ENCODE assay signal across 9 cellular contexts in genomic region chr18:31819106-31819924, GRCh38. TPM values are rescaled to one million over a fixed set of nuclear protein-coding genes. Genes with fewer than 3 reads are reported as not detected.
DNase-seq lines count a peak whose midpoint lies in the region; ATAC-seq and TF ChIP-seq lines count a peak whose summit lies in the region.
"Had no signal": no experiment of that assay in that cellular context is flagged by ENCODE, and none has a peak within 500 bp of the region (broad histone marks: within the 10 kb centered on the region; RNA-seq: fewer than 3 reads in every experiment).

No MANE protein-coding gene starts in this region.

- H3K27me3 ChIP-seq in hepatocyte = no peaks in the 10 kb centered on the region
- H3K27me3 ChIP-seq in stomach = no peaks in the 10 kb centered on the region

- H3K4me3 Mint-ChIP-seq in activated CD8-positive, alpha-beta T cell treated with anti-CD3 and anti-CD28 coated beads, Interleukin-2, amount 10 ng/mL, durations not matched to agents 7 days and 5 days = no peak overlapping the region
- H3K4me3 Mint-ChIP-seq: naive thymus-derived CD8-positive, alpha-beta T cell had no signal

- no peak for TF ChIP-seq POLR2A in stomach (IDR thresholded peaks at IDR 0.05)

- H3K27me3 Mint-ChIP-seq in activated CD8-positive, alpha-beta T cell treated with anti-CD3 and anti-CD28 coated beads, Interleukin-2, amount 10 ng/mL, durations not matched to agents 7 days and 5 days (ENCODE audit: low read depth) = peaks cover 5% of the 10 kb centered on the region

- H3K27ac Mint-ChIP-seq in activated CD8-positive, alpha-beta T cell treated with anti-CD3 and anti-CD28 coated beads, Interleukin-2, amount 10 ng/mL, durations not matched to agents 7 days and 5 days = no peak overlapping the region
- H3K27ac Mint-ChIP-seq: naive thymus-derived CD8-positive, alpha-beta T cell had no signal

- no peaks in the 10 kb centered on the region for H3K36me3 Mint-ChIP-seq in activated CD8-positive, alpha-beta T cell treated with anti-CD3 and anti-CD28 coated beads, Interleukin-2, amount 10 ng/mL, durations not matched to agents 7 days and 5 days (ENCODE audit: low read depth)
- H3K36me3 Mint-ChIP-seq: naive thymus-derived CD8-positive, alpha-beta T cell had no signal

- H3K4me1 ChIP-seq in hepatocyte (ENCODE audit: insufficient read depth) (no peaks in the 10 kb centered on the region), stomach (peaks cover 0 to 8% (median 0%) of the 10 kb centered on the region in 4 donors)

- peak; percentile 84 for ATAC-seq in HG02884 (IDR thresholded peaks at IDR 0.05; ENCODE audit: unreplicated experiment)
- peak; percentile 65 for ATAC-seq in activated CD8-positive, alpha-beta T cell treated with anti-CD3 and anti-CD28 coated beads, Interleukin-2, amount 10 ng/mL, durations not matched to agents 7 days and 5 days

- intact Hi-C loops in stomach (cut with DNase I; ENCODE audit: low total_unique reads) = loop anchor here (5.0 kb wide), 1 partner anchor 262 kb away; no protein-coding TSS in a partner anchor

- H3K9me3 Mint-ChIP-seq in activated CD8-positive, alpha-beta T cell treated with anti-CD3 and anti-CD28 coated beads, Interleukin-2, amount 10 ng/mL, durations not matched to agents 7 days and 5 days (ENCODE audit: insufficient read depth) = no peaks in the 10 kb centered on the region

- H3K4me1 Mint-ChIP-seq in activated CD8-positive, alpha-beta T cell treated with anti-CD3 and anti-CD28 coated beads, Interleukin-2, amount 10 ng/mL, durations not matched to agents 7 days and 5 days (ENCODE audit: low read depth) = no peaks in the 10 kb centered on the region

- WGBS in hepatocyte (ENCODE audit: low lambda C conversion rate, missing lambda C conversion rate) = 68% methylated on average over 11 of the region's 11 CpGs
- WGBS in stomach, 5 donors = 62 to 69% (median 66%) methylated on average over 11 of the region's 11 CpGs

- POLR2A ChIA-PET in activated CD8-positive, alpha-beta T cell treated with anti-CD3 and anti-CD28 coated beads, Interleukin-2, amount 10 ng/mL, durations not matched to agents 7 days and 5 days (lab: Charles Lee) = no interaction called here

- H3K9me3 ChIP-seq in hepatocyte (ENCODE audit: low read depth) (no peaks in the 10 kb centered on the region), stomach (no peaks in the 10 kb centered on the region)

- no peak for TF ChIP-seq EP300 in stomach (IDR thresholded peaks at IDR 0.05)

- H4K20me1 ChIP-seq in hepatocyte (ENCODE audit: insufficient read depth, poor library complexity, severe bottlenecking) = no peaks in the 10 kb centered on the region

- H3K4me2 ChIP-seq in hepatocyte = no peak overlapping the region

- H3K4me3 ChIP-seq in GM12875 (ENCODE audit: low read depth, low read length) (no peak overlapping the region), hepatocyte (no peak overlapping the region), stomach (no peak overlapping the region)

- TF ChIP-seq CTCF in GM12875 (IDR thresholded peaks at IDR 0.05; ENCODE audit: borderline replicate concordance, insufficient read depth, low read depth, low read length) (peak; percentile 46; the same call in 1 of the 2 replicates), hepatocyte (IDR thresholded peaks at IDR 0.05; ENCODE audit: poor library complexity) (peak; percentile 87), stomach (IDR thresholded peaks at IDR 0.05) (peak in 4 of 7 experiments; percentile 33 to 65 (median 58))

- CTCF ChIA-PET in activated CD8-positive, alpha-beta T cell treated with anti-CD3 and anti-CD28 coated beads, Interleukin-2, amount 10 ng/mL, durations not matched to agents 7 days and 5 days (lab: Charles Lee) = interaction anchor here (0.7 to 1.3 kb wide), 3 partner anchors 9 to 77 kb away, joined by 3 to 5 read pairs (median 5); no protein-coding TSS in a partner anchor

- peak; percentile 24 for DNase-seq in AG08396 (ENCODE audit: low spot score)
- peak; percentile 45 for DNase-seq in NCI-H2171 treated with DMSO at 0.1 percent for 48 hours (lab: John Stamatoyannopoulos, UW)
- peak; percentile 23 for DNase-seq in activated CD8-positive, alpha-beta T cell treated with anti-CD3 and anti-CD28 coated beads, Interleukin-2, amount 10 ng/mL, durations not matched to agents 7 days and 5 days
- peak; percentile 80 for DNase-seq in hepatocyte (ENCODE audit: low spot score)
- no peak for DNase-seq in stomach
- DNase-seq in caudate nucleus (lab: John Stamatoyannopoulos, UW) = no peak

- H3K36me3 ChIP-seq in hepatocyte (replicated peaks; ENCODE audit: insufficient read depth, low read depth) = no peaks in the 10 kb centered on the region
- no peaks in the 10 kb centered on the region for H3K36me3 ChIP-seq in stomach

- no peaks in the 10 kb centered on the region for H3K9me2 ChIP-seq in hepatocyte (replicated peaks; ENCODE audit: insufficient read depth)

- H2AFZ ChIP-seq in hepatocyte = peak overlapping the region; percentile 10

- H3K27ac ChIP-seq in hepatocyte (no peak overlapping the region), stomach (no peak overlapping the region), caudate nucleus (ENCODE audit: low read depth, low read length) (no peak overlapping the region)

- H3K79me2 ChIP-seq in hepatocyte = no peaks in the 10 kb centered on the region

RNA-seq across cellular contexts. Expression of gene SLC25A52, which starts 58.6 kb away (rescaled TPM):
- total RNA-seq in activated CD8-positive, alpha-beta T cell treated with anti-CD3 and anti-CD28 coated beads, Interleukin-2, amount 10 ng/mL, durations not matched to agents 7 days and 5 days = not detected
- total RNA-seq in hepatocyte (not detected in 2 replicates), stomach (not detected)
- polyA plus RNA-seq in hepatocyte (not detected in 2 replicates), stomach (not detected)
- total RNA-seq: naive thymus-derived CD8-positive, alpha-beta T cell had no signal
- polyA plus RNA-seq: naive thymus-derived CD8-positive, alpha-beta T cell had no signal

Comparison
In these comparisons a context has a peak if more than half of its experiments do, and no peak if none do; other contexts are left out.
1. DNase-seq: peak in AG08396 (single experiment), NCI-H2171 treated with DMSO at 0.1 percent for 48 hours (single experiment), activated CD8-positive, alpha-beta T cell treated with anti-CD3 and anti-CD28 coated beads, Interleukin-2, amount 10 ng/mL, durations not matched to agents 7 days and 5 days (single experiment) and hepatocyte (single experiment); none in stomach (single experiment) and caudate nucleus (0 of 61).
2. Peak in every context shown above with its lines, with median percentiles within 50 percentile points of each other: CTCF ChIP-seq.